Comparison of ENCODE assay signal across 8 cellular contexts in the genomic region with DNA sequence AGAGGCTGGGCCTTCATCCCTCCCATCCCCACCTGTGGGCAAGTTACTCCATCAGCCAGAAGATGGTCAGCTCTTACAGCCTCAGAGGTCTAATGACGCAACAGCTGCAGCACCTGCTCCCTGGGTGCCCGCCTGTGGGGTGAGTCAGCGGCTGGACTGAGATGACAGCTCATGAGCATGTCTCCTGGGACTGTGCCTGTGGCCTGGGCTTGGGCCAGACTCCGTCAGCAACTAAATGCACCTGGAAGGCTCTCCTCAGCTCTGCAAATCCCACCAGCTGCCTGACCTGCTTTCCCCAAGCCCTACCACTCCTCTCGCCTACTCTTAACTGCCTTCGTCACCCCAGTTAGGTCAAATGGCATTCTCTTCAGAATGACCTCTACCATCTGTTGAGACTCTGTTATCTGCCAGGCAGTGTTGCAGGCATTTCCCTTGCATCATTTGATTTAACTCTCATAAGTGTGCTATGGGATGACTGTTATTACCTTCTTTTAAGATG.
DNase-seq lines count a peak whose midpoint lies in the region; ATAC-seq lines count a peak whose summit lies in the region.

No MANE protein-coding gene starts in this region.

- ATAC-seq in HG02571 (IDR thresholded peaks at IDR 0.05; ENCODE audit: unreplicated experiment) (peak; percentile 90), HG02852 (IDR thresholded peaks at IDR 0.05; ENCODE audit: unreplicated experiment) (no peak)

- DNase-seq in DMS79 treated with DMSO at 0.1 percent for 48 hours (lab: John Stamatoyannopoulos, UW) (peak; percentile 41), NCI-H226 (peak; percentile 88), fibroblast of gingiva (ENCODE audit: low read depth) (peak; percentile 31), NCI-H1048 (lab: John Stamatoyannopoulos, UW) (no peak), amniotic stem cell (lab: John Stamatoyannopoulos, UW) (no peak)
- DNase-seq in activated CD4-positive, alpha-beta T cell treated with anti-CD3 and anti-CD28 coated beads for 4 hours, result no peak

Comparison
In these comparisons a context has a peak if more than half of its experiments do, and no peak if none do; other contexts are left out.
1. DNase-seq: peak in DMS79 treated with DMSO at 0.1 percent for 48 hours (single experiment), NCI-H226 (single experiment) and fibroblast of gingiva (single experiment); none in NCI-H1048 (single experiment), amniotic stem cell (single experiment) and activated CD4-positive, alpha-beta T cell treated with anti-CD3 and anti-CD28 coated beads for 4 hours (0 of 2).